10 cellular contexts compared by ENCODE assay signal in the genomic region with DNA sequence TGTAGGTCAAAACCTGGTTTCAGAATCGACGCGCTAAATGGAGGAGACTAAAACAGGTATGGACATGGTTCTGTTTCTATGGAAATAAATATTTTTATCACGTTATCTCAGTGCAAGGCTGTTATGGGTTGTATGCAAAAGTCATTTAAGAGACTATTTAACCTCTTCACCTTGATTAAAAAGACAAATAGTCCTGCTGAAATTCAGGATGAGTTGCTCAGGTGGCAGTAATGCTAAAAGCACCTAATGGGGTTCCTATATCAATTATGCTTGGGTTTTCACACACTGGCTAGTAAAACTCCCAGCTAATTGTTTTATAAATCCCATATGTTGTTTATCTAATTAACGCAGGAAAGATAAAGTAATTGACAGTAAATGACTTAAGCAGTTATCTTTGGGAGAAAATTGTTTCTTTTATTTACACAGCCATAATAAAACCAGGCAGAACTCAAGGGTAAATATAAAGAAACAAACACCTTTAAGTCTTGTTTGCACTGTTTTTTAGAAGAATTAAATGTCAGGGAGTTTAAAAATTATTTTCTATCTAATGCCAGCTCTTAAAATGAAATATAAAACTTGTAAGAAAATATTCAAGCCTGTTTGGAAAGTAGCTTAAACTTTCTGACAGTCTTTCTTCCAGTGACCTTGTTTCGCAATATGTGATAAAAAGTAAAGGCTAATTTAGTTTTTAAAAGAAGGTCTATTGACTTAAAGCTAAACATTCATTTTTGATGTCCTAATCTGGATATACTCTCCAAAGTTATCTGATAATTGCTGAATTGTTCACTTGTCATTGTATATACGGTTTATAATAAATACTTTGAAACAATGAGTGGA. TPM values are rescaled to one million over a fixed set of nuclear protein-coding genes. Genes with fewer than 3 reads are reported as not detected.
DNase-seq lines count a peak whose midpoint lies in the region; ATAC-seq, FAIRE-seq and TF ChIP-seq lines count a peak whose summit lies in the region.
"Had no signal": no experiment of that assay in that cellular context is flagged by ENCODE, and none has a peak within 500 bp of the region (broad histone marks: within the 10 kb centered on the region; RNA-seq: fewer than 3 reads in every experiment).

No MANE protein-coding gene starts in this region.

- no peak for ATAC-seq in stimulated activated naive B cell treated with anti-CD40 and anti-IgM and Interleukin-4, amounts not matched to agents 10 μg/mL and 1 μg/mL and 100 μg/mL, for 72 hours (replicated peaks)
- ATAC-seq in GM19035 (IDR thresholded peaks at IDR 0.05; ENCODE audit: unreplicated experiment), result no peak
- ATAC-seq: activated CD4-positive, CD25-positive, alpha-beta regulatory T cell treated with anti-CD3 and anti-CD28 coated beads, Interleukin-2, amount 50 U/mL, for 24 hours had no signal

- H3K9me3 Mint-ChIP-seq in activated CD4-positive, alpha-beta T cell treated with anti-CD3 and anti-CD28 coated beads, Interleukin-2, amount 10 ng/mL, durations not matched to agents 24 days and 14 days, result no peaks in the 10 kb centered on the region
- H3K9me3 Mint-ChIP-seq in stimulated activated naive B cell treated with anti-CD40 and anti-IgM and Interleukin-4, amounts not matched to agents 10 μg/mL and 1 μg/mL and 100 μg/mL, for 72 hours, result no peaks in the 10 kb centered on the region

- no peaks in the 10 kb centered on the region for H3K36me3 Mint-ChIP-seq in activated CD4-positive, alpha-beta T cell treated with anti-CD3 and anti-CD28 coated beads, Interleukin-2, amount 10 ng/mL, durations not matched to agents 24 days and 14 days (ENCODE audit: low read depth)
- peaks cover 7 to 21% of the 10 kb centered on the region in 2 donors for H3K36me3 Mint-ChIP-seq in stimulated activated naive B cell treated with anti-CD40 and anti-IgM and Interleukin-4, amounts not matched to agents 10 μg/mL and 1 μg/mL and 100 μg/mL, for 72 hours

- H3K4me3 Mint-ChIP-seq in activated CD4-positive, alpha-beta T cell treated with anti-CD3 and anti-CD28 coated beads, Interleukin-2, amount 10 ng/mL, durations not matched to agents 24 days and 14 days, result peak overlapping the region; percentile 39
- peak overlapping the region; percentile 82 to 89 for H3K4me3 Mint-ChIP-seq in stimulated activated naive B cell treated with anti-CD40 and anti-IgM and Interleukin-4, amounts not matched to agents 10 μg/mL and 1 μg/mL and 100 μg/mL, for 72 hours

- TF ChIP-seq CTCF in VCaP (conservative IDR thresholded peaks at IDR 0.05), result no peak

- peak; percentile 68 for FAIRE-seq in islet of Langerhans (lab: Jason Lieb, UNC)

- peak overlapping the region; percentile 47 for H3K27ac ChIP-seq in VCaP
- H3K27ac ChIP-seq: PC-9 had no signal

- intact Hi-C loops in activated CD4-positive, alpha-beta T cell treated with anti-CD3 and anti-CD28 coated beads, Interleukin-2, amount 10 ng/mL, durations not matched to agents 24 days and 14 days (cut with micrococcal nuclease), result loop anchor here (5.0 kb wide), 2 partner anchors 101 to 379 kb away; partner anchors contain the start of genes CYP26A1 and KIF11

- H3K27ac Mint-ChIP-seq in activated CD4-positive, alpha-beta T cell treated with anti-CD3 and anti-CD28 coated beads, Interleukin-2, amount 10 ng/mL, durations not matched to agents 24 days and 14 days, result no peak overlapping the region
- H3K27ac Mint-ChIP-seq in stimulated activated naive B cell treated with anti-CD40 and anti-IgM and Interleukin-4, amounts not matched to agents 10 μg/mL and 1 μg/mL and 100 μg/mL, for 72 hours, result peak overlapping the region; percentile 95

- H3K27me3 Mint-ChIP-seq in activated CD4-positive, alpha-beta T cell treated with anti-CD3 and anti-CD28 coated beads, Interleukin-2, amount 10 ng/mL, durations not matched to agents 24 days and 14 days, result peaks cover 76% of the 10 kb centered on the region
- no peaks in the 10 kb centered on the region for H3K27me3 Mint-ChIP-seq in stimulated activated naive B cell treated with anti-CD40 and anti-IgM and Interleukin-4, amounts not matched to agents 10 μg/mL and 1 μg/mL and 100 μg/mL, for 72 hours

- H3K4me1 Mint-ChIP-seq in activated CD4-positive, alpha-beta T cell treated with anti-CD3 and anti-CD28 coated beads, Interleukin-2, amount 10 ng/mL, durations not matched to agents 24 days and 14 days, result peaks cover 18% of the 10 kb centered on the region
- peaks cover 29 to 58% of the 10 kb centered on the region in 2 donors for H3K4me1 Mint-ChIP-seq in stimulated activated naive B cell treated with anti-CD40 and anti-IgM and Interleukin-4, amounts not matched to agents 10 μg/mL and 1 μg/mL and 100 μg/mL, for 72 hours

- DNase-seq in activated CD4-positive, alpha-beta T cell treated with anti-CD3 and anti-CD28 coated beads, Interleukin-2, amount 10 ng/mL, durations not matched to agents 24 days and 14 days, result no peak
- DNase-seq in activated CD4-positive, alpha-beta T cell treated with anti-CD3 and anti-CD28 coated beads for 48 hours, result no peak
- no peak for DNase-seq in stimulated activated naive B cell treated with anti-CD40 and anti-IgM and Interleukin-4, amounts not matched to agents 10 μg/mL and 1 μg/mL and 100 μg/mL, for 72 hours
- DNase-seq in HuH-7.5 (ENCODE audit: low spot score) (no peak), mucosa of gallbladder (ENCODE audit: low spot score) (no peak)
- DNase-seq: PC-9 had no signal

RNA-seq across cellular contexts. Expression of gene HHEX, which starts 3.2 kb away (rescaled TPM):
- total RNA-seq in activated CD4-positive, alpha-beta T cell treated with anti-CD3 and anti-CD28 coated beads, Interleukin-2, amount 10 ng/mL, durations not matched to agents 24 days and 14 days, result 0.19 and 0.31 TPM in 2 replicates
- 69.2 TPM for total RNA-seq in mucosa of gallbladder

Comparison
In these comparisons a context has a peak if more than half of its experiments do, and no peak if none do; other contexts are left out.
1. RNA of gene HHEX, which starts 3.2 kb away (total RNA-seq): 69.2 TPM in mucosa of gallbladder (single experiment); 0.19 to 0.31 TPM in activated CD4-positive, alpha-beta T cell treated with anti-CD3 and anti-CD28 coated beads, Interleukin-2, amount 10 ng/mL, durations not matched to agents 24 days and 14 days; every median in the first group is over 10 times any median in the second.